Comparison of ENCODE assay signal across 8 cellular contexts in the genomic region with DNA sequence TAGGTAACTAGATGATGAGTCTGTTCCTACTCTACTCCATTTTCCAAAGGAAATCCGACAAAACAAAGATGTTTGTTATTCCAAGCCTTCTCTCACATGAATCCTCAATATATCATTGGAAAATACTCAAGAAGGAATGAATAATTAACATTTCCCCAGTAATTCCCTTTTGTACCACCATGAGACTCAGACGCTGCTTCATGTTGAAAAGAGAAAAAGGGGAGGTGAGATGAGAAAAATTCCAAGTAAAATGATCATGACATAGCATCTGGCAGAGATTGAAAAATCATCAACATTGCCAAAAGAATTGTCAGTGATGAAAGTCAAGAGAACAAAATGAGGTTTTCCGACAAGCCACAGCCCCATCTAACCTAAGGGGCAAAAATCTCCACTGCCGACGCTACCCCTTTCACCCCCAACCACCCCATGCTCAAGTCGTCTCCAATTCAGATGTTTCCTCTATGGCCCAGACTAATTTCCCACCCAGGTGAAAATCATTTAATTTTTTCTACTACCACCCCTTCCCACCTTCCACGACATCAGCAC. TPM values are rescaled to one million over a fixed set of nuclear protein-coding genes. Genes with fewer than 3 reads are reported as not detected.
DNase-seq lines count a peak whose midpoint lies in the region; ATAC-seq lines count a peak whose summit lies in the region.

No MANE protein-coding gene starts in this region.

- ATAC-seq in activated naive CD8-positive, alpha-beta T cell treated with anti-CD3 and anti-CD28 coated beads, Interleukin-2, amount 50 U/mL, for 24 hours: no peak
- ATAC-seq in stimulated activated naive CD8-positive, alpha-beta T cell treated with anti-CD3 and anti-CD28 coated beads, Interleukin-15, amount 100 ng/mL, for 72 hours: no peak
- ATAC-seq in sciatic nerve: no peak

- peak overlapping the region; percentile 95 for H3K4me3 Mint-ChIP-seq in activated naive CD8-positive, alpha-beta T cell treated with anti-CD3 and anti-CD28 coated beads, Interleukin-2, amount 50 U/mL, for 24 hours
- peak overlapping the region; percentile 96 to 97 for H3K4me3 Mint-ChIP-seq in stimulated activated naive CD8-positive, alpha-beta T cell treated with anti-CD3 and anti-CD28 coated beads, Interleukin-15, amount 100 ng/mL, for 72 hours

- DNase-seq in AG20443 (ENCODE audit: low spot score) (peak; percentile 21), HS-5 (ENCODE audit: low read depth) (peak; percentile 10), inferior parietal cortex (ENCODE audit: extremely low spot score) (peak; percentile 14), AML-193 (lab: John Stamatoyannopoulos, UW) (no peak), sciatic nerve (ENCODE audit: low spot score) (no peak), COLO668 (lab: John Stamatoyannopoulos, UW; ENCODE audit: unreplicated experiment) (no peak)
- DNase-seq in activated naive CD8-positive, alpha-beta T cell treated with anti-CD3 and anti-CD28 coated beads, Interleukin-2, amount 50 U/mL, for 24 hours: no peak
- DNase-seq in stimulated activated naive CD8-positive, alpha-beta T cell treated with anti-CD3 and anti-CD28 coated beads, Interleukin-15, amount 100 ng/mL, for 72 hours: no peak

- peaks cover 5% of the 10 kb centered on the region for H3K36me3 Mint-ChIP-seq in activated naive CD8-positive, alpha-beta T cell treated with anti-CD3 and anti-CD28 coated beads, Interleukin-2, amount 50 U/mL, for 24 hours (ENCODE audit: low read depth)

- peak overlapping the region; percentile 82 for H3K27ac Mint-ChIP-seq in activated naive CD8-positive, alpha-beta T cell treated with anti-CD3 and anti-CD28 coated beads, Interleukin-2, amount 50 U/mL, for 24 hours
- peak overlapping the region; percentile 95 to 96 for H3K27ac Mint-ChIP-seq in stimulated activated naive CD8-positive, alpha-beta T cell treated with anti-CD3 and anti-CD28 coated beads, Interleukin-15, amount 100 ng/mL, for 72 hours

- H3K27me3 Mint-ChIP-seq in activated naive CD8-positive, alpha-beta T cell treated with anti-CD3 and anti-CD28 coated beads, Interleukin-2, amount 50 U/mL, for 24 hours: no peaks in the 10 kb centered on the region
- no peaks in the 10 kb centered on the region for H3K27me3 Mint-ChIP-seq in stimulated activated naive CD8-positive, alpha-beta T cell treated with anti-CD3 and anti-CD28 coated beads, Interleukin-15, amount 100 ng/mL, for 72 hours

- no peaks in the 10 kb centered on the region for H3K9me3 Mint-ChIP-seq in activated naive CD8-positive, alpha-beta T cell treated with anti-CD3 and anti-CD28 coated beads, Interleukin-2, amount 50 U/mL, for 24 hours
- no peaks in the 10 kb centered on the region for H3K9me3 Mint-ChIP-seq in stimulated activated naive CD8-positive, alpha-beta T cell treated with anti-CD3 and anti-CD28 coated beads, Interleukin-15, amount 100 ng/mL, for 72 hours

- intact Hi-C loops in sciatic nerve (cut with DNase I): loop anchor here (5.0 kb wide), 1 partner anchor 968 kb away; no protein-coding TSS in a partner anchor

- peaks cover 30% of the 10 kb centered on the region for H3K4me1 Mint-ChIP-seq in activated naive CD8-positive, alpha-beta T cell treated with anti-CD3 and anti-CD28 coated beads, Interleukin-2, amount 50 U/mL, for 24 hours
- peaks cover 42% of the 10 kb centered on the region for H3K4me1 Mint-ChIP-seq in stimulated activated naive CD8-positive, alpha-beta T cell treated with anti-CD3 and anti-CD28 coated beads, Interleukin-15, amount 100 ng/mL, for 72 hours

RNA-seq across cellular contexts. Expression of a gene that starts 1.3 kb away (rescaled TPM):
- total RNA-seq in sciatic nerve: 157 TPM

RNA-seq across cellular contexts. Expression of a gene that starts 28.1 kb away (rescaled TPM):
- 30.4 TPM for total RNA-seq in sciatic nerve

Comparison
In these comparisons a context has a peak if more than half of its experiments do, and no peak if none do; other contexts are left out.
1. DNase-seq: peak in AG20443 (single experiment), HS-5 (single experiment) and inferior parietal cortex (single experiment); none in activated naive CD8-positive, alpha-beta T cell treated with anti-CD3 and anti-CD28 coated beads, Interleukin-2, amount 50 U/mL, for 24 hours (single experiment), stimulated activated naive CD8-positive, alpha-beta T cell treated with anti-CD3 and anti-CD28 coated beads, Interleukin-15, amount 100 ng/mL, for 72 hours (0 of 2), AML-193 (0 of 2), sciatic nerve (single experiment) and COLO668 (single experiment).